15 cellular contexts compared by ENCODE assay signal in the genomic region with DNA sequence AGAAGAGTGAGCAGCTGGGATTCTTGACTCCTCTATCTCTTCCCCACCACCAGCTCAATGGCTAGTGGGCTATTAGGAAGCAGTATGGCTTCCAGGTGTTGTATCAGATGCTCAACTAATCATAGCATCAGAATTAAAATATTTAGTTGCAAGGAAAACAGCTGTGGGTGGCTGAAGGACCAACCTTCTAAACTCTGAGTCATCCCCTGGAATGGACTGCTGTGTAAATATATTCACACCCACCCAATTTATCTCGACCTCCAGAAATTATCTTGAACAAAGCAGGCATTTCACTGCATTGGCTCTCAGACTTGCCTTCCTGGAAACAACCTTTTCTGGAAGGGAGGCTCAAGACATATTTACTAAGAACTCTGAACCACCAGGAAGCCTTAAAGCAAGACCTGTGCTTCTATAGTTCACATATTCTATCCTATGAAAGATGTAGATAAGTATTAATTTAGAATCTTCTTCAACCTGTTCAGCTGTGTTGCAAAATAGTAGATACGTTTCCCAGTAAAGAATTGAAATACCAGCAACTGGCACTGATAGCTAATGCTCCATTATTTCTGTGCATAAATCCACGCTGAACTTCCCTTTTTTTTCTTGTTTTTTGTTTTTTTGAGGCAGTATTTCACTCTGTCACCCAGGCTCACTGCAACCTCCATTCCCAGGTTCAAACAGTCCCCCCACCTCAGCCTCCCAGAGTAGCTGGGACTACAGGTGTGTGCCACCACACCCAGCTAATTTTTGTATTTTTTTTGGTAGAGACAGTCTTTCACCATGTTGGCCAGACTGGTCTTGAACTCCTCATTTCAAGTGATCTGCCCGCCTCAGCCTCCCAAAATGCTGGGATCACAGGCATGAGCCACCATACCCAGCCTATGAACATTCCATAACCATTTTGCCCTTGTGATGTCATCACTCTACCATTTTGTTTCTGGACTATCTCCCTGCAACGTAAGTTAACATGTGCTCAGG. TPM values are rescaled to one million over a fixed set of nuclear protein-coding genes. Genes with fewer than 3 reads are reported as not detected.
DNase-seq lines count a peak whose midpoint lies in the region; ATAC-seq, FAIRE-seq and TF ChIP-seq lines count a peak whose summit lies in the region.
"Had no signal": no experiment of that assay in that cellular context is flagged by ENCODE, and none has a peak within 500 bp of the region (broad histone marks: within the 10 kb centered on the region; RNA-seq: fewer than 3 reads in every experiment).

No MANE protein-coding gene starts in this region.

- H3K27me3 Mint-ChIP-seq in mesothelial cell of epicardium (ENCODE audit: low read depth) = peaks cover 8% of the 10 kb centered on the region
- H3K27me3 Mint-ChIP-seq: CD4-positive, alpha-beta T cell had no signal

- no peaks in the 10 kb centered on the region for H3K4me1 ChIP-seq in lung (ENCODE audit: control insufficient read depth in 2 of 2, insufficient read depth in 2 of 2, low read length in 2 of 2)

- ATAC-seq in lung (ENCODE audit: insufficient read depth, low FRiP score) (peak; percentile 53), GM18520 (IDR thresholded peaks at IDR 0.05; ENCODE audit: unreplicated experiment) (no peak)

- no peak overlapping the region for H3K4me3 Mint-ChIP-seq in mesothelial cell of epicardium
- H3K4me3 Mint-ChIP-seq: CD4-positive, alpha-beta T cell had no signal

- H3K9me3 ChIP-seq in lung (ENCODE audit: control insufficient read depth in 2 of 2, insufficient read depth in 1 of 2, low read length in 1 of 2) = no peaks in the 10 kb centered on the region

- H3K4me3 ChIP-seq in bronchial epithelial cell (ENCODE audit: low read depth, low read length) (no peak overlapping the region), lung (no peak overlapping the region)

- H3K27ac Mint-ChIP-seq in mesothelial cell of epicardium = no peak overlapping the region
- H3K27ac Mint-ChIP-seq: CD4-positive, alpha-beta T cell had no signal

- H3K36me3 ChIP-seq in bronchial epithelial cell (ENCODE audit: control insufficient read depth, insufficient read depth, low read length) (no peaks in the 10 kb centered on the region), lung (ENCODE audit: control insufficient read depth in 2 of 2, insufficient read depth in 2 of 2, low read length in 2 of 2) (no peaks in the 10 kb centered on the region)

- TF ChIP-seq CTCF in bronchial epithelial cell (IDR thresholded peaks at IDR 0.05; ENCODE audit: insufficient read depth, low read length, severe bottlenecking) (no peak), lung (IDR thresholded peaks at IDR 0.05; ENCODE audit: control extremely low read depth, extremely low read depth) (no peak), mesothelial cell of epicardium (IDR thresholded peaks at IDR 0.05; ENCODE audit: unreplicated experiment) (no peak)

- H3K4me1 Mint-ChIP-seq in mesothelial cell of epicardium = peaks cover 6% of the 10 kb centered on the region

- H3K36me3 Mint-ChIP-seq in mesothelial cell of epicardium = no peaks in the 10 kb centered on the region

- no peaks in the 10 kb centered on the region for H3K9me3 Mint-ChIP-seq in mesothelial cell of epicardium
- H3K9me3 Mint-ChIP-seq: CD4-positive, alpha-beta T cell had no signal

- peak overlapping the region in 1 of 2 donors; percentile 16 for H3K27ac ChIP-seq in lung (ENCODE audit: low read depth in 1 of 2, low read length in 1 of 2)

- no peak for FAIRE-seq in bronchial epithelial cell (lab: Jason Lieb, UNC)

- DNase-seq in Daoy (ENCODE audit: low read depth) = peak; percentile 65
- DNase-seq in M059J (ENCODE audit: low read depth) = peak; percentile 28
- DNase-seq in bronchial epithelial cell (ENCODE audit: low read depth) = peak; percentile 67
- no peak for DNase-seq in lung (ENCODE audit: low spot score)
- DNase-seq in NCI-H2081 (lab: John Stamatoyannopoulos, UW) = no peak
- no peak for DNase-seq in COLO668 (lab: John Stamatoyannopoulos, UW; ENCODE audit: unreplicated experiment)
- DNase-seq in mesothelial cell of epicardium (ENCODE audit: low spot score in 2 of 2, unreplicated experiment in 2 of 2) = no peak
- DNase-seq: activated CD4-positive, alpha-beta T cell treated with anti-CD3 and anti-CD28 coated beads, Interleukin-2, amount 50 U/mL, for 4 hours; activated gamma-delta T cell treated with Interleukin-2 at 50 U/mL for 16 hours; CD4-positive, alpha-beta T cell; glutamatergic neuron; GOT3; NCI-H1105 treated with DMSO at 0.1 percent for 48 hours; retina had no signal

- WGBS in lung, 2 donors = 69 to 70% methylated on average over 5 of the region's 5 CpGs

- H3K27me3 ChIP-seq in bronchial epithelial cell (ENCODE audit: control insufficient read depth, insufficient read depth, low read length) = no peaks in the 10 kb centered on the region
- H3K27me3 ChIP-seq in lung (ENCODE audit: control insufficient read depth, insufficient read depth) = no peaks in the 10 kb centered on the region

RNA-seq across cellular contexts. Expression of gene CD2AP, which starts 56.9 kb away (rescaled TPM):
- total RNA-seq in Daoy (2014; rRNA removed; shearing (Covaris generic)) = 53.8 and 61.6 TPM in 2 replicates
- 28.8 and 33.4 TPM in 2 replicates for total RNA-seq in M059J (2014; rRNA removed; shearing (Covaris generic))
- total RNA-seq in bronchial epithelial cell (24.0 and 30.9 TPM in 2 replicates), lung (100 to 1,000 TPM in 1 of 2 donors, 10 to 100 TPM in 1; 29.1 to 104 TPM), mesothelial cell of epicardium (32.2 to 34.9 TPM (median 34.4 TPM) in 3 replicates)
- polyA plus RNA-seq in lung = 10 to 100 TPM; 14.2 to 14.4 TPM

Comparison
In these comparisons a context has a peak if more than half of its experiments do, and no peak if none do; other contexts are left out.
1. DNase-seq: peak in Daoy (single experiment), M059J (single experiment) and bronchial epithelial cell (single experiment); none in lung (single experiment), NCI-H2081 (0 of 2), COLO668 (single experiment) and mesothelial cell of epicardium (0 of 2).